Comparison of ENCODE assay signal across 29 cellular contexts in the genomic region with DNA sequence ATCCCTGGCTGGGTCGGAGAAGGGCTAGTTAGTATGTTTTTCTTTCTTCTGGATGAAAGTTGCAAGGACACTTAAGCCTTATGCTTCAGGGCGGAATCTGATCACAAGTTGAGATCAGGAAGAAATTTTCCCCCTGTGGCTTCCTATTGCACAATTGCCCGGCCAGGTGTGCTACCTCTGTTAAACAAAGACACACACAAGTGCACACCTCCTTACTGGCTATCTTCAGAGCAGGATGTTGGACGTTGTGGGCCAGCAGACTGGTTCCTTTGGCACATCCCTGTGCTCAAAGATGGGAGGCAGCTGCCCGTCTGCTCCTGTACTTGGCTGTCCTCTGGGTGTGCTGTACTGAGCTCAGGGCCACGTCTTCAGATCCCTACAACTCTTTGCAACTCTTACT. TPM values are rescaled to one million over a fixed set of nuclear protein-coding genes. Genes with fewer than 3 reads are reported as not detected.
DNase-seq lines count a peak whose midpoint lies in the region; ATAC-seq and TF ChIP-seq lines count a peak whose summit lies in the region.
"Had no signal": no experiment of that assay in that cellular context is flagged by ENCODE, and none has a peak within 500 bp of the region (broad histone marks: within the 10 kb centered on the region; RNA-seq: fewer than 3 reads in every experiment).

No MANE protein-coding gene starts in this region.

- in situ Hi-C loops in ACHN (cut with HindIII; ENCODE audit: low pct_ligation_motif_present, low pct_unique_long_range_greater_than_20kb, low sequenced_read_pairs), result no loop called here

- H4K20me1 ChIP-seq in PC-3 (ENCODE audit: low read length), result no peaks in the 10 kb centered on the region

- H3K4me3 Mint-ChIP-seq in endodermal cell, result no peak overlapping the region
- H3K4me3 Mint-ChIP-seq: activated T-cell treated with anti-CD3 and anti-CD28 coated beads, Interleukin-2, amount 50 U/mL, for 4 hours; brain; effector memory CD8-positive, alpha-beta T cell; HFFc6; nephron progenitor cell; stimulated activated naive CD8-positive, alpha-beta T cell treated with anti-CD3 and anti-CD28 coated beads, Interleukin-15, amount 100 ng/mL, for 72 hours; T-helper 1 cell treated with Interleukin-12 subunit alpha and Interleukin-12 subunit beta and Interleukin-4 antibody, amounts not matched to agents 30 μg/mL and 1 μg/mL, for 36 hours had no signal

- DNase-seq in NCI-H510A treated with DMSO at 0.1 percent for 48 hours (lab: John Stamatoyannopoulos, UW), result peak; percentile 35
- DNase-seq in NCI-H510A (lab: John Stamatoyannopoulos, UW), result no peak
- DNase-seq in PC-3, result peak; percentile 3
- DNase-seq in endodermal cell, result peak; percentile 49
- peak; percentile 52 for DNase-seq in spleen
- no peak for DNase-seq in ACHN
- DNase-seq in stimulated activated CD8-positive, alpha-beta memory T cell treated with anti-CD3 and anti-CD28 coated beads, Interleukin-4, amount 100 ng/mL, for 48 hours, result no peak
- DNase-seq: 8988T; activated CD4-positive, alpha-beta T cell treated with anti-CD3 and anti-CD28 coated beads for 48 hours; activated naive CD4-positive, alpha-beta T cell; activated T-cell treated with anti-CD3 and anti-CD28 coated beads, Interleukin-2, amount 50 U/mL, for 4 hours; adrenal gland; BE2C; effector memory CD8-positive, alpha-beta T cell; esophagus squamous epithelium; gastrocnemius medialis; HFFc6; NCI-H1694; NCI-H524; nephron progenitor cell; RPMI8226; sigmoid colon; stimulated activated naive CD8-positive, alpha-beta T cell treated with anti-CD3 and anti-CD28 coated beads, Interleukin-15, amount 100 ng/mL, for 72 hours; tibial artery had no signal

- H3K4me3 ChIP-seq in PC-3 (ENCODE audit: low read length), result no peak overlapping the region
- no peak overlapping the region for H3K4me3 ChIP-seq in endodermal cell (ENCODE audit: low read length)
- no peak overlapping the region for H3K4me3 ChIP-seq in spleen
- H3K4me3 ChIP-seq: adrenal gland, esophagus squamous epithelium, gastrocnemius medialis, sigmoid colon, SK-N-MC, tibial artery had no signal

- no peak for TF ChIP-seq POLR2A in spleen (IDR thresholded peaks at IDR 0.05)

- no peak overlapping the region for H2AFZ ChIP-seq in PC-3 (ENCODE audit: low read length)

- no TSS peak for BruUV-seq in PC-3 (replicated peaks; lab: Mats Ljungman, UMichigan)

- peaks cover 4% of the 10 kb centered on the region for H3K27me3 Mint-ChIP-seq in endodermal cell (ENCODE audit: insufficient read depth)
- H3K27me3 Mint-ChIP-seq: brain; effector memory CD8-positive, alpha-beta T cell; stimulated activated naive CD8-positive, alpha-beta T cell treated with anti-CD3 and anti-CD28 coated beads, Interleukin-15, amount 100 ng/mL, for 72 hours had no signal

- CTCF ChIA-PET in PC-3 (lab: Charles Lee), result no interaction called here

- no peaks in the 10 kb centered on the region for H3K9me2 ChIP-seq in PC-3 (replicated peaks; ENCODE audit: low read length)

- H3K9me3 ChIP-seq in PC-3 (ENCODE audit: low read length) (no peaks in the 10 kb centered on the region), endodermal cell (ENCODE audit: control insufficient read depth, low read length) (no peaks in the 10 kb centered on the region), spleen (no peaks in the 10 kb centered on the region)
- H3K9me3 ChIP-seq: adrenal gland, BE2C, Caco-2, esophagus squamous epithelium, gastrocnemius medialis, sigmoid colon, tibial artery had no signal

- H3K27me3 ChIP-seq in PC-3 (ENCODE audit: low read length), result no peaks in the 10 kb centered on the region
- peaks cover 10% of the 10 kb centered on the region for H3K27me3 ChIP-seq in endodermal cell (ENCODE audit: control insufficient read depth, insufficient read depth, low read length, poor library complexity, severe bottlenecking)
- H3K27me3 ChIP-seq in spleen (replicated peaks in 1 of 7), result no peaks in the 10 kb centered on the region
- H3K27me3 ChIP-seq: adrenal gland, BE2C, esophagus squamous epithelium, gastrocnemius medialis, sigmoid colon, tibial artery had no signal

- H3K4me2 ChIP-seq in PC-3 (ENCODE audit: low read length), result no peak overlapping the region

- H3K79me2 ChIP-seq in PC-3 (ENCODE audit: low read length), result no peaks in the 10 kb centered on the region

- H3K9ac ChIP-seq in PC-3 (ENCODE audit: low read length) (no peak overlapping the region), endodermal cell (ENCODE audit: extremely low read depth, low read length, poor library complexity, severe bottlenecking) (no peak overlapping the region)

- ATAC-seq in PC-3 (no peak), HG02885 (IDR thresholded peaks at IDR 0.05; ENCODE audit: poor library complexity, unreplicated experiment) (no peak)
- ATAC-seq: effector memory CD8-positive, alpha-beta T cell; gastrocnemius medialis; stimulated activated naive CD8-positive, alpha-beta T cell treated with anti-CD3 and anti-CD28 coated beads, Interleukin-15, amount 100 ng/mL, for 72 hours had no signal

- no peak overlapping the region for H3K27ac ChIP-seq in PC-3 (ENCODE audit: low read length)
- no peak overlapping the region for H3K27ac ChIP-seq in endodermal cell (ENCODE audit: low read depth, low read length)
- H3K27ac ChIP-seq in spleen, result peak overlapping the region in 2 of 8 donors; percentile 6 to 8
- H3K27ac ChIP-seq: adrenal gland, gastrocnemius medialis, SK-N-MC had no signal

- 79 to 90% methylated on average over 4 to 6 of the region's 6 CpGs for WGBS in endodermal cell (ENCODE audit: insufficient coverage in 1 of 2, insufficient read length in 1 of 2), 2 experiments
- WGBS in spleen, 5 donors, result 34 to 55% (median 43%) methylated on average over 6 of the region's 6 CpGs

- H3K36me3 ChIP-seq in PC-3 (ENCODE audit: low read depth, low read length) (no peaks in the 10 kb centered on the region), endodermal cell (ENCODE audit: control insufficient read depth, insufficient read depth, low read length) (no peaks in the 10 kb centered on the region), spleen (peaks cover 0 to 9% (median 0%) of the 10 kb centered on the region in 6 donors)
- H3K36me3 ChIP-seq: adrenal gland, BE2C, esophagus squamous epithelium, gastrocnemius medialis, sigmoid colon, tibial artery had no signal

- H3F3A ChIP-seq in PC-3 (ENCODE audit: low read length, unreplicated experiment), result no peaks in the 10 kb centered on the region

- H3K27ac Mint-ChIP-seq in endodermal cell, result no peak overlapping the region
- H3K27ac Mint-ChIP-seq: HFFc6; nephron progenitor cell; T-helper 1 cell treated with Interleukin-12 subunit alpha and Interleukin-12 subunit beta and Interleukin-4 antibody, amounts not matched to agents 30 μg/mL and 1 μg/mL, for 36 hours had no signal

- intact Hi-C loops in PC-3 (cut with micrococcal nuclease), result no loop called here
- intact Hi-C loops in spleen (cut with DNase I; ENCODE audit: low total_unique reads), result no loop called here

- peaks cover 40% of the 10 kb centered on the region for H3K4me1 Mint-ChIP-seq in endodermal cell

- peaks cover 5% of the 10 kb centered on the region for H3K36me3 Mint-ChIP-seq in endodermal cell (ENCODE audit: low read depth)

- POLR2A ChIA-PET in PC-3 (lab: Charles Lee; ENCODE audit: unreplicated experiment), result no interaction called here

- TF ChIP-seq CTCF in PC-3 (conservative IDR thresholded peaks at IDR 0.05; ENCODE audit: low read depth, low read length), result no peak
- no peak for TF ChIP-seq CTCF in endodermal cell (conservative IDR thresholded peaks at IDR 0.05)
- no peak for TF ChIP-seq CTCF in spleen (IDR thresholded peaks at IDR 0.05 in 8 of 11, conservative IDR thresholded peaks at IDR 0.05 in 3 of 11)

- no peaks in the 10 kb centered on the region for H3K4me1 ChIP-seq in PC-3 (ENCODE audit: insufficient read depth, low read length)
- H3K4me1 ChIP-seq in endodermal cell (ENCODE audit: control insufficient read depth, insufficient read depth, low read length), result no peaks in the 10 kb centered on the region
- peaks cover 16 to 100% (median 82%) of the 10 kb centered on the region in 6 donors for H3K4me1 ChIP-seq in spleen
- H3K4me1 ChIP-seq: Caco-2 had no signal

- H3K9me3 Mint-ChIP-seq in endodermal cell, result no peaks in the 10 kb centered on the region
- H3K9me3 Mint-ChIP-seq: activated T-cell treated with anti-CD3 and anti-CD28 coated beads, Interleukin-2, amount 50 U/mL, for 4 hours; effector memory CD8-positive, alpha-beta T cell; HFFc6; T-helper 1 cell treated with Interleukin-12 subunit alpha and Interleukin-12 subunit beta and Interleukin-4 antibody, amounts not matched to agents 30 μg/mL and 1 μg/mL, for 36 hours had no signal

RNA-seq across cellular contexts. Expression of a gene that starts 19.1 kb away (rescaled TPM):
- total RNA-seq in PC-3 (2014; rRNA removed) (5.0 and 6.6 TPM in 2 replicates), endodermal cell (10 to 100 TPM in 1 of 2 donors, 1 to 10 TPM in 1; 9.3 to 22.1 TPM), spleen (100 to 1,000 TPM in 1 of 7 donors, 10 to 100 TPM in 6; 45.7 to 116 (median 86.2) TPM)
- polyA plus RNA-seq in endodermal cell (2013, experiment 1 of 2), result 7.5 TPM
- polyA plus RNA-seq in endodermal cell (2013, experiment 2 of 2), result 7.7 TPM
- 10 to 100 TPM in 2 of 3 donors, 1 to 10 TPM in 1; 7.2 to 12.3 (median 10.6) TPM for polyA plus RNA-seq in spleen

Comparison
In these comparisons a context has a peak if more than half of its experiments do, and no peak if none do; other contexts are left out.
1. DNase-seq: peak in NCI-H510A treated with DMSO at 0.1 percent for 48 hours (single experiment), PC-3 (single experiment), endodermal cell (single experiment) and spleen (single experiment); none in NCI-H510A (single experiment), ACHN (single experiment) and stimulated activated CD8-positive, alpha-beta memory T cell treated with anti-CD3 and anti-CD28 coated beads, Interleukin-4, amount 100 ng/mL, for 48 hours (single experiment).